ENCODE assay signal across 9 cellular contexts in the genomic region with DNA sequence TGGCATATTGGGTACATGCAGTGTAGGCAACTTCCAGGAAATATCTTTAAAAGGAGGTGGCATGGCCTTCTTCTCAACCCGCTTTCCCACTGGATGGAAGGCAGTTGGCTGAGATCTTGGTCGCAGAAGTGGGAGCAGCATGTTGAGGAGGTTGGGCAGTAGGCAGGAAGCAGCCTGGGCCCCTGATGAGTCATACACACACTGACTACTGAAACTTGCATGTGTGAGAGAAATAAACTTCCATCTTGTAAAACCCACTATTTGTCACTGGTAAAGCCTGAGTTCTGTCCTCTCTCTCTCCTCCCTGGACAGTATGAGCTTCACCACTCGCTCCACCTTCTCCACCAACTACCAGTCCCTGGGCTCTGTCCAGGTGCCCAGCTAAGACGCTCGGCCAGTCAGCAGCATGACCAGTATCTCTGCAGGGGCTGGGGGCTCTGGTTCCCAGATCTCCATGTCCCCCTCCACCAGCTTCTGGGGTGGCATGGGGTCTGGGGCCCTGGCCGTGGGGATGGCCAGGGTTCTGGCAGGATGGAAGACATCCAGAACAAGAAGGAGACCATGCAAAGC.
DNase-seq lines count a peak whose midpoint lies in the region; ATAC-seq and TF ChIP-seq lines count a peak whose summit lies in the region.
"Had no signal": no experiment of that assay in that cellular context is flagged by ENCODE, and none has a peak within 500 bp of the region (broad histone marks: within the 10 kb centered on the region; RNA-seq: fewer than 3 reads in every experiment).

No MANE protein-coding gene starts in this region.

- POLR2A ChIA-PET in AG04450 (lab: Yijun Ruan, JAX), result no interaction called here

- no peaks in the 10 kb centered on the region for H3K36me3 ChIP-seq in effector memory CD4-positive, alpha-beta T cell (ENCODE audit: control insufficient read depth, insufficient read depth, low read length)
- H3K36me3 ChIP-seq in adrenal gland (replicated peaks in 1 of 2), result no peaks in the 10 kb centered on the region
- H3K36me3 ChIP-seq: uterus had no signal

- in situ Hi-C loops in KBM-7 (cut with MboI; ENCODE audit: low pct_unique_long_range_greater_than_20kb, low sequenced_read_pairs), result no loop called here

- no peak for TF ChIP-seq CTCF in AG04450 (IDR thresholded peaks at IDR 0.05; ENCODE audit: low read depth, low read length)
- no peak for TF ChIP-seq CTCF in adrenal gland (IDR thresholded peaks at IDR 0.05)

- H3K27me3 ChIP-seq in AG04450 (ENCODE audit: control insufficient read depth, insufficient read depth, low read length) (peaks cover 5% of the 10 kb centered on the region), adrenal gland (no peaks in the 10 kb centered on the region)
- no peaks in the 10 kb centered on the region for H3K27me3 ChIP-seq in effector memory CD4-positive, alpha-beta T cell (replicated peaks; ENCODE audit: control insufficient read depth, insufficient read depth, low read length, poor library complexity, severe bottlenecking)
- H3K27me3 ChIP-seq: uterus had no signal

- intact Hi-C loops in adrenal gland (cut with DNase I), result no loop called here

- 84 to 93% (median 90%) methylated on average over 5 to 6 of the region's 6 CpGs for WGBS in adrenal gland, 4 donors

- CTCF ChIA-PET in AG04450 (lab: Charles Lee), result no interaction called here

- DNase-seq in AG04450 (ENCODE audit: low read depth, low spot score), result peak; percentile 27
- DNase-seq in GM19238 (ENCODE audit: insufficient read length, low spot score), result peak; percentile 37
- peak; percentile 17 for DNase-seq in T1000 (lab: John Stamatoyannopoulos, UW)
- DNase-seq in KBM-7, result no peak
- DNase-seq in UCSD-AML1 (lab: John Stamatoyannopoulos, UW; ENCODE audit: unreplicated experiment), result no peak
- no peak for DNase-seq in effector memory CD4-positive, alpha-beta T cell
- no peak for DNase-seq in adrenal gland
- DNase-seq: uterus had no signal

- peak; percentile 99 for ATAC-seq in HG03060 (IDR thresholded peaks at IDR 0.05; ENCODE audit: low read depth, unreplicated experiment)

- H3K4me3 ChIP-seq in AG04450 (ENCODE audit: low read depth, low read length) (no peak overlapping the region), adrenal gland (no peak overlapping the region)
- H3K4me3 ChIP-seq in effector memory CD4-positive, alpha-beta T cell (ENCODE audit: insufficient read depth, low read depth, low read length, poor library complexity, severe bottlenecking), result no peak overlapping the region
- H3K4me3 ChIP-seq: uterus had no signal

- H3K4me1 ChIP-seq in effector memory CD4-positive, alpha-beta T cell (ENCODE audit: control insufficient read depth, insufficient read depth, low read length, poor library complexity, severe bottlenecking), result no peaks in the 10 kb centered on the region
- no peaks in the 10 kb centered on the region for H3K4me1 ChIP-seq in adrenal gland (replicated peaks in 1 of 2)

- TF ChIP-seq POLR2A in adrenal gland (IDR thresholded peaks at IDR 0.05), result no peak

- peaks cover 14% of the 10 kb centered on the region for H3K9me3 ChIP-seq in AG04450 (ENCODE audit: control insufficient read depth, insufficient read depth, low read length)
- H3K9me3 ChIP-seq in effector memory CD4-positive, alpha-beta T cell (ENCODE audit: control insufficient read depth, low read length), result no peaks in the 10 kb centered on the region
- peaks cover 0 to 11% (median 0%) of the 10 kb centered on the region in 3 donors for H3K9me3 ChIP-seq in adrenal gland (replicated peaks in 1 of 3)

- no peak overlapping the region for H3K27ac ChIP-seq in AG04450 (ENCODE audit: low read depth, low read length)
- no peak overlapping the region for H3K27ac ChIP-seq in effector memory CD4-positive, alpha-beta T cell (ENCODE audit: insufficient read depth, low read length, poor library complexity, severe bottlenecking)
- H3K27ac ChIP-seq in adrenal gland, result no peak overlapping the region
- H3K27ac ChIP-seq: uterus had no signal

Comparison
In these comparisons a context has a peak if more than half of its experiments do, and no peak if none do; other contexts are left out.
1. DNase-seq: peak in AG04450 (single experiment), GM19238 (single experiment) and T1000 (single experiment); none in KBM-7 (single experiment), UCSD-AML1 (single experiment), effector memory CD4-positive, alpha-beta T cell (0 of 3) and adrenal gland (0 of 7).